In genomic region chr3:158801200-158801599, GRCh38 we compare ENCODE assay signal across 8 cellular contexts. TPM values are rescaled to one million over a fixed set of nuclear protein-coding genes. Genes with fewer than 3 reads are reported as not detected.
DNase-seq lines count a peak whose midpoint lies in the region; ATAC-seq and TF ChIP-seq lines count a peak whose summit lies in the region.

No MANE protein-coding gene starts in this region.

- peak overlapping the region; percentile 84 for H3K4me3 Mint-ChIP-seq in activated naive CD4-positive, alpha-beta T cell treated with anti-CD3 and anti-CD28 coated beads for 36 hours

- CTCF ChIA-PET in activated naive CD4-positive, alpha-beta T cell treated with anti-CD3 and anti-CD28 coated beads for 36 hours (lab: Charles Lee) = interaction anchor here (0.6 to 3.1 kb wide), 4 partner anchors 10 to 1822 kb away, joined by 3 to 28 read pairs (median 14); partner anchors contain the start of gene GFM1

- peaks cover 33% of the 10 kb centered on the region for H3K4me1 ChIP-seq in adipocyte (ENCODE audit: control insufficient read depth, insufficient read depth, low read length)
- H3K4me1 ChIP-seq in iPS DF 6.9 (ENCODE audit: control insufficient read depth, insufficient read depth, low read length) = no peaks in the 10 kb centered on the region
- peaks cover 16 to 30% of the 10 kb centered on the region in 2 donors for H3K4me1 ChIP-seq in gastrocnemius medialis

- ATAC-seq in gastrocnemius medialis = peak; percentile 5
- no peak for ATAC-seq in HG03095 (IDR thresholded peaks at IDR 0.05; ENCODE audit: unreplicated experiment)
- ATAC-seq in HG02840 (IDR thresholded peaks at IDR 0.05; ENCODE audit: low FRiP score, unreplicated experiment) = no peak

- no peak for DNase-seq in activated naive CD4-positive, alpha-beta T cell treated with anti-CD3 and anti-CD28 coated beads for 36 hours
- no peak for DNase-seq in activated naive CD4-positive, alpha-beta T cell treated with Interleukin-2 at 50 U/mL for 16 hours
- DNase-seq in adipocyte (ENCODE audit: low read depth) = no peak
- DNase-seq in iPS DF 6.9 (ENCODE audit: low read depth, low spot score) = no peak
- DNase-seq in gastrocnemius medialis = no peak
- no peak for DNase-seq in OCI-M1 (lab: John Stamatoyannopoulos, UW)

- H3K9me3 Mint-ChIP-seq in activated naive CD4-positive, alpha-beta T cell treated with anti-CD3 and anti-CD28 coated beads for 36 hours = no peaks in the 10 kb centered on the region

- H3K36me3 ChIP-seq in adipocyte (ENCODE audit: control insufficient read depth, insufficient read depth, low read length, severe bottlenecking) (peaks cover 6% of the 10 kb centered on the region), iPS DF 6.9 (ENCODE audit: control insufficient read depth, insufficient read depth, low read length) (no peaks in the 10 kb centered on the region), gastrocnemius medialis (no peaks in the 10 kb centered on the region)

- H3K27me3 Mint-ChIP-seq in activated naive CD4-positive, alpha-beta T cell treated with anti-CD3 and anti-CD28 coated beads for 36 hours (ENCODE audit: low read depth) = no peaks in the 10 kb centered on the region

- TF ChIP-seq CTCF in gastrocnemius medialis (IDR thresholded peaks at IDR 0.05 in 4 of 5, conservative IDR thresholded peaks at IDR 0.05 in 1 of 5) = no peak

- no peak overlapping the region for H3K27ac ChIP-seq in iPS DF 6.9 (ENCODE audit: low read length)
- peak overlapping the region; percentile 80 to 95 (median 86) for H3K27ac ChIP-seq in gastrocnemius medialis

- in situ Hi-C loops in gastrocnemius medialis (cut with MboI; ENCODE audit: low sequenced_read_pairs in 4 of 4) = no loop called here

- no CpG with 5 or more reads among the region's 11 CpGs for WGBS in iPS DF 6.9 (ENCODE audit: insufficient coverage, insufficient read length)

- peaks cover 21% of the 10 kb centered on the region for H3K4me1 Mint-ChIP-seq in activated naive CD4-positive, alpha-beta T cell treated with anti-CD3 and anti-CD28 coated beads for 36 hours (ENCODE audit: low read depth)

- peaks cover 2% of the 10 kb centered on the region for H3K36me3 Mint-ChIP-seq in activated naive CD4-positive, alpha-beta T cell treated with anti-CD3 and anti-CD28 coated beads for 36 hours (ENCODE audit: low read depth)

- H3K4me3 ChIP-seq in adipocyte (ENCODE audit: low read length) = peak overlapping the region; percentile 98
- peak overlapping the region; percentile 90; the same call in 1 of the 2 replicates for H3K4me3 ChIP-seq in iPS DF 6.9 (ENCODE audit: low read length)
- peak overlapping the region; percentile 68 to 99 (median 92) for H3K4me3 ChIP-seq in gastrocnemius medialis

- TF ChIP-seq POLR2A in gastrocnemius medialis (IDR thresholded peaks at IDR 0.05) = no peak

- no peaks in the 10 kb centered on the region for H3K9me3 ChIP-seq in adipocyte (ENCODE audit: control insufficient read depth, low read length)
- H3K9me3 ChIP-seq in iPS DF 6.9 (ENCODE audit: control insufficient read depth, insufficient read depth, low read length) = no peaks in the 10 kb centered on the region
- no peaks in the 10 kb centered on the region for H3K9me3 ChIP-seq in gastrocnemius medialis

- no peaks in the 10 kb centered on the region for H3K27me3 ChIP-seq in adipocyte (replicated peaks; ENCODE audit: control insufficient read depth, insufficient read depth, low read length)
- H3K27me3 ChIP-seq in iPS DF 6.9 (ENCODE audit: control insufficient read depth, insufficient read depth, low read length) = peaks cover 10% of the 10 kb centered on the region; the same call in 1 of the 2 replicates
- H3K27me3 ChIP-seq in gastrocnemius medialis = no peaks in the 10 kb centered on the region

- peak overlapping the region; percentile 44 for H3K27ac Mint-ChIP-seq in activated naive CD4-positive, alpha-beta T cell treated with anti-CD3 and anti-CD28 coated beads for 36 hours

- intact Hi-C loops in activated naive CD4-positive, alpha-beta T cell treated with anti-CD3 and anti-CD28 coated beads for 36 hours (cut with micrococcal nuclease) = loop anchor here (1.0 to 5.0 kb wide), 3 partner anchors 10 to 1596 kb away; partner anchors contain the start of genes IFT80, SHOX2 and SMC4
- intact Hi-C loops in gastrocnemius medialis (cut with DNase I; ENCODE audit: low total_unique reads) = loop anchor here (5.0 to 10.0 kb wide), 3 partner anchors 159 to 1596 kb away; partner anchors contain the start of genes GFM1, IFT80, MLF1 and SMC4

- H3K9ac ChIP-seq in adipocyte (ENCODE audit: low read length) = peak overlapping the region; percentile 93

RNA-seq across cellular contexts. Expression of gene MFSD1, which starts 0.7 kb away (rescaled TPM):
- 1 to 10 TPM; 4.8 to 5.7 TPM for total RNA-seq in activated naive CD4-positive, alpha-beta T cell treated with anti-CD3 and anti-CD28 coated beads for 36 hours
- 10 to 100 TPM; 18.6 to 33.5 (median 25.2) TPM for total RNA-seq in gastrocnemius medialis

Comparison
In these comparisons a context has a peak if more than half of its experiments do, and no peak if none do; other contexts are left out.
1. ATAC-seq: peak in gastrocnemius medialis (2 of 2); none in HG03095 (single experiment) and HG02840 (single experiment).
2. Peak in every context shown above with its lines, with median percentiles within 50 percentile points of each other: H3K4me3 ChIP-seq.